ENCODE assay signal across 9 cellular contexts in the genomic region with DNA sequence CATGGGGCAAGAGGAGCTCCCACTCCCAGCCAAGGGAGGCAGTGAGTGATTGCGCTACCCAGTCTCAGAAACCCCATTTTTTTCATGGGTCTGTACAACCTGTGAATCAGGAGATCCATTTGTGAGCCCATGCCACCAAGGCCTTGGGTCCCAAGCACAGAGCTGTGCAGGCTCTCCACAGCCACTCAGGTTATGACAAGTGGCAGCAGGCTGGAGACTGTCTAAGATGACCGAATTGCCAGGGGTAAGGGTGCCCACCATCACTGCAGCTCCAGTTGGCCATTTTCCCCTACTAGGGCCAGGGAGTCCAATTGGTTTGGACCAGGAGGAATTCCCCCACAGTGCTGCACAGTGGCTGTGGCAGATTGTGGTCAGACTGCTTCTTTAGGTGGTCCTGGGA.
"Had no signal": no experiment of that assay in that cellular context is flagged by ENCODE, and none has a peak within 500 bp of the region (broad histone marks: within the 10 kb centered on the region; RNA-seq: fewer than 3 reads in every experiment).

No MANE protein-coding gene starts in this region.

- H3K27ac ChIP-seq: GM23248 had no signal

- H3K4me3 ChIP-seq: GM23248, GM23338, HAP-1 had no signal

- ATAC-seq: GM23338, HCT116 had no signal

- H3K4me1 ChIP-seq: HAP-1 had no signal

- H3K4me2 ChIP-seq: GM23338 had no signal

- H2AFZ ChIP-seq: GM23248, GM23338 had no signal

- H3K9me3 ChIP-seq: HAP-1 had no signal

- H3K36me3 ChIP-seq: HAP-1 had no signal

- DNase-seq: GM23248, GOT3, H7, H9, HCEC 1CT, HFFc6 had no signal
